8 cellular contexts compared by ENCODE assay signal in genomic region chr3:43155464-43156121, GRCh38. TPM values are rescaled to one million over a fixed set of nuclear protein-coding genes. Genes with fewer than 3 reads are reported as not detected.
DNase-seq lines count a peak whose midpoint lies in the region; ATAC-seq and TF ChIP-seq lines count a peak whose summit lies in the region.

No MANE protein-coding gene starts in this region.

- no peaks in the 10 kb centered on the region for H3K9me3 ChIP-seq in thyroid gland

- ATAC-seq in GM21786 (IDR thresholded peaks at IDR 0.05; ENCODE audit: unreplicated experiment) (no peak), HG02798 (IDR thresholded peaks at IDR 0.05; ENCODE audit: poor library complexity, unreplicated experiment) (no peak), GM18861 (IDR thresholded peaks at IDR 0.05; ENCODE audit: unreplicated experiment) (no peak)

- TF ChIP-seq CTCF in C4-2B (conservative IDR thresholded peaks at IDR 0.05) = peak; percentile 71
- peak; percentile 68 for TF ChIP-seq CTCF in kidney epithelial cell (IDR thresholded peaks at IDR 0.05; ENCODE audit: insufficient read depth, low read length, poor library complexity, severe bottlenecking)
- TF ChIP-seq CTCF in thyroid gland (IDR thresholded peaks at IDR 0.05) = peak; percentile 29 to 76 (median 48)

- H3K4me1 ChIP-seq in thyroid gland = no peaks in the 10 kb centered on the region

- TF ChIP-seq POLR2A in thyroid gland (IDR thresholded peaks at IDR 0.05) = no peak

- WGBS in thyroid gland, 2 donors = 37% methylated on average over 10 to 11 of the region's 11 CpGs

- H3K27ac ChIP-seq in C4-2B (no peak overlapping the region), thyroid gland (no peak overlapping the region)

- intact Hi-C loops in thyroid gland (cut with DNase I) = loop anchor here (5.0 kb wide), 1 partner anchor 198 kb away; no protein-coding TSS in a partner anchor

- no peak overlapping the region for H3K4me3 ChIP-seq in kidney epithelial cell (ENCODE audit: low read depth, low read length)
- H3K4me3 ChIP-seq in thyroid gland (replicated peaks in 1 of 3) = no peak overlapping the region

- DNase-seq in M059J (ENCODE audit: low read depth) (peak; percentile 80), brain pericyte (ENCODE audit: low read depth, low spot score) (peak; percentile 17), kidney epithelial cell (ENCODE audit: low read depth) (peak; percentile 16), thyroid gland (peak; percentile 57 to 68)

- H3K36me3 ChIP-seq in kidney epithelial cell (ENCODE audit: control insufficient read depth, insufficient read depth, low read length) (no peaks in the 10 kb centered on the region), thyroid gland (no peaks in the 10 kb centered on the region)

- H3K27me3 ChIP-seq in kidney epithelial cell (ENCODE audit: control insufficient read depth, insufficient read depth, low read length) (peaks cover 10% of the 10 kb centered on the region), thyroid gland (no peaks in the 10 kb centered on the region)

RNA-seq across cellular contexts. Expression of gene POMGNT2, which starts 49.7 kb away (rescaled TPM):
- 17.1 and 24.4 TPM in 2 replicates for total RNA-seq in M059J (2014; rRNA removed; shearing (Covaris generic))
- 22.1 and 23.6 TPM in 2 replicates for total RNA-seq in kidney epithelial cell
- 10 to 100 TPM; 17.1 to 30.1 (median 23.5) TPM for total RNA-seq in thyroid gland

Comparison
In these comparisons a context has a peak if more than half of its experiments do, and no peak if none do; other contexts are left out.
1. DNase-seq: peak in every context shown above with its lines; median percentile 80 in M059J; 62 in thyroid gland; 17 in brain pericyte; 16 in kidney epithelial cell.